In the genomic region with DNA sequence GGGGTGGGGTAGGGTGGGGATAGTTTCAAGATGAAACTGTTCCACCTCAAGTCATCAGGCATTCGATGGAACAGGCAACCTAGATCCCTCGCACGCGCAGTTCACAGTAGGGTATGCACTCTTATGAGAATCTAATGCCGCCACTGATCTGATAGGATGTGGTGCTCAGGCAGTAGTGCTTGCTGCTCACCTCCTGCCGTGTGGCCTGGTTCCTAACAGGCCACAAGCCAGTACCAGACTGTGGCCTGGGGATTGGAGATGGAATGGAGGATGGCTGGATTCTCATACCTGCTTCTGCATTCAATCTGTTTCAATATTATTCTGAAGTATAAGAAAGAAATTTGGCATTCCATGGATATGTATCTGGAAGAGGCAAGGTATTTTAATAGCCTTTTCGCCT, we compare ENCODE assay signal across 23 cellular contexts.
"Had no signal": no experiment of that assay in that cellular context is flagged by ENCODE, and none has a peak within 500 bp of the region (broad histone marks: within the 10 kb centered on the region; RNA-seq: fewer than 3 reads in every experiment).

No MANE protein-coding gene starts in this region.

- H3K27me3 ChIP-seq: colonic mucosa, esophagus squamous epithelium, gastrocnemius medialis, heart right ventricle, left lung had no signal

- H3K4me3 ChIP-seq: colonic mucosa, esophagus squamous epithelium, gastrocnemius medialis, heart right ventricle, left lung, lower lobe of right lung had no signal

- H3K27me3 Mint-ChIP-seq: dendritic cell treated with granulocyte-macrophage colony-stimulating factor and Interleukin-4, amounts not matched to agents 40 ng/mL and 50 ng/mL, for 4 days had no signal

- H3K4me3 Mint-ChIP-seq: dendritic cell treated with granulocyte-macrophage colony-stimulating factor and Interleukin-4, amounts not matched to agents 40 ng/mL and 50 ng/mL, for 4 days; effector memory CD8-positive, alpha-beta T cell; endodermal cell had no signal

- ATAC-seq: effector memory CD8-positive, alpha-beta T cell; esophagus mucosa; gastrocnemius medialis; heart right ventricle; left cardiac atrium; left lung; left ventricle myocardium superior; lower lobe of right lung had no signal

- H3K4me1 ChIP-seq: colonic mucosa had no signal

- H3K27ac Mint-ChIP-seq: dendritic cell treated with granulocyte-macrophage colony-stimulating factor and Interleukin-4, amounts not matched to agents 40 ng/mL and 50 ng/mL, for 4 days; effector memory CD8-positive, alpha-beta T cell; endodermal cell had no signal

- H3K9me3 Mint-ChIP-seq: dendritic cell treated with granulocyte-macrophage colony-stimulating factor and Interleukin-4, amounts not matched to agents 40 ng/mL and 50 ng/mL, for 4 days; effector memory CD8-positive, alpha-beta T cell; endodermal cell had no signal

- H3K36me3 ChIP-seq: colonic mucosa, esophagus squamous epithelium, gastrocnemius medialis, heart right ventricle, left lung, lower lobe of right lung had no signal

- H3K9me3 ChIP-seq: colonic mucosa, esophagus squamous epithelium, gastrocnemius medialis, heart right ventricle, left lung, lower lobe of right lung had no signal

- DNase-seq: colonic mucosa; cortex of kidney; effector CD8-positive, alpha-beta T cell; effector memory CD8-positive, alpha-beta T cell; endodermal cell; erythroblast; esophagus squamous epithelium; foreskin fibroblast; foreskin melanocyte; gastrocnemius medialis; glutamatergic neuron; head of caudate nucleus; heart right ventricle; hippocampal formation; left cardiac atrium; left lung; left ventricle myocardium superior; lower lobe of right lung; mesendoderm; midbrain had no signal

- H3K27ac ChIP-seq: colonic mucosa, epithelial cell of prostate, esophagus squamous epithelium, gastrocnemius medialis, heart right ventricle, left lung, lower lobe of right lung had no signal
